Comparison of ENCODE assay signal across 8 cellular contexts in the genomic region with DNA sequence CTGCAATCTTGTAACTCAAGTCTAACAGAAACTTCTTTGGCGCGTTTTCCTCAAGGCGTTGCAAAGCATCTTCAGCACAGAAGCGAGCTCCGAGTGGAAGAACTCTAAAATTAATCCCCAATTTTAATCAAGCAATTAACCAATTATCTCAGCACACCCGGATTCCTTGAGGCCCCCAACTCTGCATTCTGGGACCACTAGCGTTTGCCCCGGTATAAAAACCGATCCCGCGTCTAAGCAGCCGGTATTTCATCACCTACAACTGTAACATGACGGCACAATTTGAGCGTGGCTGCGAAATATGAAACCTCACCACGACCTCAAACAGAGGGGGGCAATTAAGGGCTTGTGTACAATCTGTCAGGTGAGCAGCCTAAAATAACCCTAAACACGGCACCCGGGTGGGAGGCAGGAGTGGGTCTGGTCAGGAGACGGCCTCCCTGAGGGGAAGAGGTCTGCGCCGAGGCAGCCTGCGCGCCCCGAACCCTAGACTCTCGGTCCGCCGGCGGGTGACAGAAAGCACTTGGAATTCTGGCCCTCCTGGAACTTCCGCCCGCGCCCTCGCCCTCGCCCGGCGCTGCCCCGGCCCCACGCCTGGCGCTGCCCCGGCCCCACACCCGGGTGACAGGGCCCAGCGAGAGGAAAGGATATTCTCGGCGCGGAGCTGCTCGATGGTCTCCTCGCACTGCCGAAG. TPM values are rescaled to one million over a fixed set of nuclear protein-coding genes. Genes with fewer than 3 reads are reported as not detected.
DNase-seq lines count a peak whose midpoint lies in the region; ATAC-seq and TF ChIP-seq lines count a peak whose summit lies in the region.

No MANE protein-coding gene starts in this region.

- peak overlapping the region; percentile 90 to 99 (median 97) for H3K27ac ChIP-seq in adrenal gland

- H3K9me3 ChIP-seq in Loucy (ENCODE audit: insufficient read depth, low read depth, low read length): no peaks in the 10 kb centered on the region
- H3K9me3 ChIP-seq in adrenal gland (replicated peaks in 1 of 3): no peaks in the 10 kb centered on the region

- peaks cover 17% of the 10 kb centered on the region for H3K36me3 Mint-ChIP-seq in progenitor cell of endocrine pancreas (ENCODE audit: insufficient read depth)

- H3K36me3 ChIP-seq in Loucy (ENCODE audit: insufficient read depth, low read length): peaks cover 22% of the 10 kb centered on the region
- H3K36me3 ChIP-seq in adrenal gland (replicated peaks in 1 of 2): peaks cover 0 to 27% of the 10 kb centered on the region in 2 donors

- peak; percentile 63 for DNase-seq in Daoy (ENCODE audit: low read depth)
- peak; percentile 61 for DNase-seq in H4 (ENCODE audit: low spot score)
- DNase-seq in SIG-M5 treated with dmso at 0.1 percent for 504 hours (lab: John Stamatoyannopoulos, UW; ENCODE audit: unreplicated experiment): peak; percentile 68
- peak; percentile 51 to 82 (median 65) for DNase-seq in adrenal gland
- DNase-seq in left cardiac atrium: peak; percentile 62
- DNase-seq in progenitor cell of endocrine pancreas (ENCODE audit: low spot score, unreplicated experiment): peak; percentile 32

- peaks cover 53% of the 10 kb centered on the region for H3K79me2 ChIP-seq in Loucy (ENCODE audit: insufficient read depth, low read length)

- peak overlapping the region; percentile 94 for H2AFZ ChIP-seq in Loucy (ENCODE audit: low read length)

- ATAC-seq in left cardiac atrium: peak; percentile 61 to 62
- no peak for ATAC-seq in GM18870 (IDR thresholded peaks at IDR 0.05; ENCODE audit: unreplicated experiment)

- H3K9me3 Mint-ChIP-seq in progenitor cell of endocrine pancreas (ENCODE audit: low read depth): no peaks in the 10 kb centered on the region

- H3F3A ChIP-seq in Loucy (ENCODE audit: low read depth): peaks cover 6% of the 10 kb centered on the region; the same call in 1 of the 2 replicates

- no peaks in the 10 kb centered on the region for H3K9me2 ChIP-seq in Loucy (replicated peaks; ENCODE audit: low read depth, low read length)

- peaks cover 30% of the 10 kb centered on the region for H3K4me1 ChIP-seq in Loucy (ENCODE audit: insufficient read depth, low read length, poor library complexity, severe bottlenecking)
- peaks cover 15 to 30% of the 10 kb centered on the region in 2 donors for H3K4me1 ChIP-seq in adrenal gland (replicated peaks in 1 of 2)

- H3K9ac ChIP-seq in Loucy (ENCODE audit: low read depth, low read length, poor library complexity, severe bottlenecking): peak overlapping the region; percentile 94

- peaks cover 13% of the 10 kb centered on the region for H3K4me1 Mint-ChIP-seq in progenitor cell of endocrine pancreas (ENCODE audit: low read depth)

- intact Hi-C loops in adrenal gland (cut with DNase I): no loop called here
- intact Hi-C loops in left cardiac atrium (cut with DNase I): no loop called here

- H3K27me3 ChIP-seq in Loucy (ENCODE audit: insufficient read depth, low read length, poor library complexity, severe bottlenecking) (no peaks in the 10 kb centered on the region), adrenal gland (no peaks in the 10 kb centered on the region)

- H3K27ac Mint-ChIP-seq in progenitor cell of endocrine pancreas: peak overlapping the region; percentile 100

- peaks cover 22% of the 10 kb centered on the region for H4K20me1 ChIP-seq in Loucy (ENCODE audit: insufficient read depth, low read length, poor library complexity, severe bottlenecking)

- WGBS in adrenal gland, 4 donors: 0 to 1% (median 1%) methylated on average over 16 to 47 of the region's 47 CpGs

- H3K27me3 Mint-ChIP-seq in progenitor cell of endocrine pancreas: no peaks in the 10 kb centered on the region

- peak overlapping the region; percentile 99 for H3K4me3 ChIP-seq in Loucy (ENCODE audit: low read length, poor library complexity, severe bottlenecking)
- H3K4me3 ChIP-seq in adrenal gland: peak overlapping the region; percentile 48 to 82 (median 58)

- H3K4me3 Mint-ChIP-seq in progenitor cell of endocrine pancreas (ENCODE audit: low read depth): peak overlapping the region; percentile 98

- TF ChIP-seq CTCF in Loucy (conservative IDR thresholded peaks at IDR 0.05; ENCODE audit: low read length) (no peak), adrenal gland (IDR thresholded peaks at IDR 0.05) (no peak), progenitor cell of endocrine pancreas (IDR thresholded peaks at IDR 0.05; ENCODE audit: unreplicated experiment) (no peak)

- H3K4me2 ChIP-seq in Loucy (ENCODE audit: low read depth, low read length, poor library complexity, severe bottlenecking): peak overlapping the region; percentile 81

- peak in 1 of 2 donors; percentile 1 for TF ChIP-seq POLR2A in adrenal gland (IDR thresholded peaks at IDR 0.05)

RNA-seq across cellular contexts. Expression of a gene that starts 0.6 kb away (rescaled TPM):
- 17.1 and 18.7 TPM in 2 replicates for total RNA-seq in Daoy (2014; rRNA removed; shearing (Covaris generic))
- total RNA-seq in H4 (2014; rRNA removed; shearing (Covaris generic)): 9.0 and 16.0 TPM in 2 replicates
- total RNA-seq in adrenal gland (10 to 100 TPM; 10.7 to 30.5 (median 17.5) TPM), left cardiac atrium (10 to 100 TPM; 10.9 to 11.5 TPM), progenitor cell of endocrine pancreas (33.4 and 34.9 TPM in 2 replicates)
- polyA plus RNA-seq in adrenal gland: 10 to 100 TPM; 17.5 to 55.3 (median 39.8) TPM

RNA-seq across cellular contexts. Expression of a gene that starts 26.6 kb away (rescaled TPM):
- 41.9 and 58.7 TPM in 2 replicates for total RNA-seq in Daoy (2014; rRNA removed; shearing (Covaris generic))
- 32.1 and 35.7 TPM in 2 replicates for total RNA-seq in H4 (2014; rRNA removed; shearing (Covaris generic))
- total RNA-seq in adrenal gland (10 to 100 TPM; 25.6 to 77.6 (median 58.0) TPM), left cardiac atrium (10 to 100 TPM; 35.8 to 43.8 TPM), progenitor cell of endocrine pancreas (124 and 131 TPM in 2 replicates)
- 100 to 1,000 TPM in 1 of 3 donors, 10 to 100 TPM in 2; 65.0 to 142 (median 66.0) TPM for polyA plus RNA-seq in adrenal gland

RNA-seq across cellular contexts. Expression of a gene that starts 26.9 kb away (rescaled TPM):
- total RNA-seq in Daoy (2014; rRNA removed; shearing (Covaris generic)): 56.9 and 74.3 TPM in 2 replicates
- total RNA-seq in H4 (2014; rRNA removed; shearing (Covaris generic)): 17.9 and 31.4 TPM in 2 replicates
- 10 to 100 TPM in 5 of 8 donors, 1 to 10 TPM in 3; 5.7 to 24.9 (median 11.0) TPM for total RNA-seq in adrenal gland
- 10 to 100 TPM in 2 of 3 donors, 1 to 10 TPM in 1; 8.0 to 28.0 (median 21.0) TPM for polyA plus RNA-seq in adrenal gland
- 1 to 10 TPM; 4.1 to 5.7 TPM for total RNA-seq in left cardiac atrium
- total RNA-seq in progenitor cell of endocrine pancreas: 62.9 and 65.4 TPM in 2 replicates
